ENCODE assay signal across 19 cellular contexts in the genomic region with DNA sequence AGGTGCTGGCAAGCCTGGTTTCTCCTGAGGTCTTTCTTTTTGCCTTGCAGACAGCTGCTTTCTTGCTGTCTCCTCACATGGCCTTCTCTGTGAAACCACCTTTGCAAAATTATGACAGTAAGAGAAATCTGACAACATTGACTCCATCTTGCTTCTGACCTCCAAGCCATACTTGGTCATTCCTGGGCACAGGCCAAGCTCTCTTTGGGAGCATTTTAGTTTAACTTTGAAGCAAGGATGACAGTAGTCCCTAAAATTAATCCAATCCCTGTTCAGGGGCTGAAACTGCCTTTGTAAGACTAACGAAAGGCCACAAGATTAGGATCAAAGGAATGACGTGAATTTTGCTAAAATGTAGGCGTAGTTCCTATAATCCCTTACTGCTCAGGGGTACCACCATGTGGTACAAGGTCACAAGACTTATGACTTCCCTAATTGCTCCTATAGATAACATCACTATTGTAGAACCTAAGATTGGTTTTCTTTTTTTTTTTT. TPM values are rescaled to one million over a fixed set of nuclear protein-coding genes. Genes with fewer than 3 reads are reported as not detected.
DNase-seq lines count a peak whose midpoint lies in the region; ATAC-seq and TF ChIP-seq lines count a peak whose summit lies in the region.
"Had no signal": no experiment of that assay in that cellular context is flagged by ENCODE, and none has a peak within 500 bp of the region (broad histone marks: within the 10 kb centered on the region; RNA-seq: fewer than 3 reads in every experiment).

No MANE protein-coding gene starts in this region.

- no peaks in the 10 kb centered on the region for H3K9me3 ChIP-seq in mammary epithelial cell (replicated peaks; ENCODE audit: insufficient read depth, low read length)
- no peaks in the 10 kb centered on the region for H3K9me3 ChIP-seq in upper lobe of right lung
- H3K9me3 ChIP-seq: BLaER1 had no signal

- no peak overlapping the region for H3K9ac ChIP-seq in mammary epithelial cell (ENCODE audit: insufficient read depth, low read length)
- H3K9ac ChIP-seq: BLaER1 had no signal

- no peak overlapping the region for H3K4me3 Mint-ChIP-seq in MCF 10A (ENCODE audit: unreplicated experiment)
- H3K4me3 Mint-ChIP-seq: B cell; CD4-positive, alpha-beta T cell; CD8-positive, alpha-beta memory T cell had no signal

- H3K4me3 ChIP-seq in mammary epithelial cell (replicated peaks in 1 of 3; ENCODE audit: insufficient read depth in 1 of 3, low read depth in 2 of 3, low read length in 3 of 3) = no peak overlapping the region
- H3K4me3 ChIP-seq in upper lobe of right lung = no peak overlapping the region
- H3K4me3 ChIP-seq: BLaER1, GM12878 had no signal

- H3K27me3 Mint-ChIP-seq in MCF 10A (ENCODE audit: insufficient read depth, unreplicated experiment) = no peaks in the 10 kb centered on the region

- H3K4me1 Mint-ChIP-seq in MCF 10A (ENCODE audit: insufficient read depth, unreplicated experiment) = peaks cover 7% of the 10 kb centered on the region
- H3K4me1 Mint-ChIP-seq: B cell had no signal

- CTCF ChIA-PET in mammary epithelial cell (lab: Charles Lee; ENCODE audit: low non-redundant PET) (no interaction called here), MCF 10A (lab: Yijun Ruan, JAX) (interaction anchor here (0.7 kb wide), 1 partner anchor 13 kb away, joined by 3 read pairs; no protein-coding TSS in a partner anchor)

- POLR2A ChIA-PET in MCF 10A (lab: Yijun Ruan, JAX) = no interaction called here

- H3K36me3 Mint-ChIP-seq in MCF 10A (ENCODE audit: insufficient read depth, unreplicated experiment) = no peaks in the 10 kb centered on the region

- no peaks in the 10 kb centered on the region for H3K36me3 ChIP-seq in mammary epithelial cell (ENCODE audit: insufficient read depth, low read length)
- no peaks in the 10 kb centered on the region for H3K36me3 ChIP-seq in upper lobe of right lung
- H3K36me3 ChIP-seq: BLaER1 had no signal

- H3K27ac Mint-ChIP-seq in MCF 10A (ENCODE audit: low read depth, unreplicated experiment) = no peak overlapping the region
- H3K27ac Mint-ChIP-seq: B cell; CD4-positive, alpha-beta T cell; CD8-positive, alpha-beta memory T cell had no signal

- in situ Hi-C loops in mammary epithelial cell (cut with MboI; ENCODE audit: low sequenced_read_pairs in 2 of 2) = no loop called here

- dilution Hi-C loops in mammary epithelial cell (cut with HindIII; ENCODE audit: low sequenced_read_pairs) = no loop called here

- H3K9me3 Mint-ChIP-seq in MCF 10A (ENCODE audit: unreplicated experiment) = no peaks in the 10 kb centered on the region
- H3K9me3 Mint-ChIP-seq: CD4-positive, alpha-beta T cell; CD8-positive, alpha-beta memory T cell had no signal

- H2AFZ ChIP-seq in mammary epithelial cell (ENCODE audit: low read depth, low read length) = peak overlapping the region; percentile 5

- H3K4me2 ChIP-seq in mammary epithelial cell (ENCODE audit: insufficient read depth, low read depth, low read length) = no peak overlapping the region
- H3K4me2 ChIP-seq: BLaER1 had no signal

- peak; percentile 61 for ATAC-seq in upper lobe of right lung
- ATAC-seq: GM12878 had no signal

- H3K27me3 ChIP-seq in mammary epithelial cell (ENCODE audit: insufficient read depth, low read length) (no peaks in the 10 kb centered on the region), upper lobe of right lung (no peaks in the 10 kb centered on the region)
- H3K27me3 ChIP-seq: BLaER1 had no signal

- no peaks in the 10 kb centered on the region for H4K20me1 ChIP-seq in mammary epithelial cell (ENCODE audit: insufficient read depth, low read length)
- H4K20me1 ChIP-seq: BLaER1 had no signal

- DNase-seq in mammary epithelial cell (no peak), MCF 10A (ENCODE audit: unreplicated experiment) (no peak), epithelial cell of prostate (ENCODE audit: low read depth, low spot score) (no peak), upper lobe of right lung (no peak), NCI-H1694 (lab: John Stamatoyannopoulos, UW) (no peak), NAMALWA (ENCODE audit: low spot score) (no peak)
- DNase-seq: CD4-positive, alpha-beta T cell; CD8-positive, alpha-beta memory T cell; DMS 273 treated with DMSO at 0.1 percent for 48 hours; DMS79; EL; GDM1; H7; HCEC 1CT had no signal

- no peak overlapping the region for H3K27ac ChIP-seq in mammary epithelial cell (ENCODE audit: insufficient read depth, low read depth, low read length)
- H3K27ac ChIP-seq in epithelial cell of prostate = peak overlapping the region; percentile 98
- no peak overlapping the region for H3K27ac ChIP-seq in upper lobe of right lung
- H3K27ac ChIP-seq: 22Rv1, BLaER1, C4-2B had no signal

- no peaks in the 10 kb centered on the region for H3K79me2 ChIP-seq in mammary epithelial cell (ENCODE audit: insufficient read depth, low read length)

- TF ChIP-seq CTCF in mammary epithelial cell (conservative IDR thresholded peaks at IDR 0.05 in 1 of 2, IDR thresholded peaks at IDR 0.05 in 1 of 2; ENCODE audit: extremely low read depth in 1 of 2, insufficient read depth in 1 of 2, low read depth in 1 of 2, low read length in 2 of 2) (no peak), MCF 10A (IDR thresholded peaks at IDR 0.05; ENCODE audit: unreplicated experiment) (no peak), upper lobe of right lung (IDR thresholded peaks at IDR 0.05) (no peak)

- intact Hi-C loops in mammary epithelial cell (cut with micrococcal nuclease) (no loop called here), MCF 10A (cut with micrococcal nuclease) (no loop called here), upper lobe of right lung (cut with DNase I) (no loop called here)

- H3K4me1 ChIP-seq in mammary epithelial cell (ENCODE audit: insufficient read depth, low read length) (peaks cover 9% of the 10 kb centered on the region), upper lobe of right lung (no peaks in the 10 kb centered on the region)
- H3K4me1 ChIP-seq: BLaER1 had no signal

- no TSS peak for BruUV-seq in mammary epithelial cell (replicated peaks; lab: Mats Ljungman, UMichigan)
- no TSS peak for BruUV-seq in MCF 10A (replicated peaks; lab: Mats Ljungman, UMichigan)

- 90% methylated on average over 3 of the region's 3 CpGs for WGBS in mammary epithelial cell (ENCODE audit: low coverage, missing lambda C conversion rate)

RNA-seq across cellular contexts. Expression of gene NRBF2, which starts 25.1 kb away (rescaled TPM):
- total RNA-seq in mammary epithelial cell (10 to 100 TPM; 32.5 to 45.8 TPM), MCF 10A (2022) (44.9 and 56.9 TPM in 2 replicates), upper lobe of right lung (20.6 TPM)
- 17.6 TPM for polyA plus RNA-seq in mammary epithelial cell
- polyA minus RNA-seq in mammary epithelial cell = 14.7 TPM
